Comparison of ENCODE assay signal across 1 cellular context in the genomic region with DNA sequence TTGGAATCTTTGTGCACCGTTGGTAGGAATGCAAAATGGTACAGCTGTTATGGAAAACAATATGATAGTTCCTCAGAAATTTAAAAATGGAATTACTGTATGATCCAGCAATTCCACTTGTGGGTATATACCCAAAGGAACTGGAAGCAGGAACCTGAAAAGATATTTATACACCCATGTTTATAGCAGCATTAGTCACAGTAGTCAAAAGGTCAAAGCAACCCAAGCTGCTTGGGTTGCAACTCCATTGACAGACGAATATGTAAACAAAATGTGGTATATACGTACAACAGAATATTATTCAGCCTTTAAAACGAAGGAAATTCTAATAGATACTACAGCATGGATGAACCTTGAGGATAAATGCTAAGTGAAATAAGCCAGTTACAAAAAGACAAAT.
TF ChIP-seq lines count a peak whose summit lies in the region.

No MANE protein-coding gene starts in this region.

TF ChIP-seq in endothelial cell of umbilical vein, 7 proteins besides CTCF, POLR2A, EP300 and RAD21:
- TF ChIP-seq, protein P1, sequence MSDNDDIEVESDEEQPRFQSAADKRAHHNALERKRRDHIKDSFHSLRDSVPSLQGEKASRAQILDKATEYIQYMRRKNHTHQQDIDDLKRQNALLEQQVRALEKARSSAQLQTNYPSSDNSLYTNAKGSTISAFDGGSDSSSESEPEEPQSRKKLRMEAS (IDR thresholded peaks at IDR 0.05; ENCODE audit: insufficient read depth, insufficient read length): no peak
- no peak for TF ChIP-seq GATA2 (IDR thresholded peaks at IDR 0.05; ENCODE audit: insufficient read depth, insufficient read length, low read depth, low read length)
- no peak for TF ChIP-seq EZH2 (IDR thresholded peaks at IDR 0.05; ENCODE audit: borderline replicate concordance, low read depth, low read length, severe bottlenecking)
- TF ChIP-seq JUN (IDR thresholded peaks at IDR 0.05; ENCODE audit: borderline replicate concordance, insufficient read depth, insufficient read length, low read depth): peak; percentile 9
- no peak for TF ChIP-seq MYC (IDR thresholded peaks at IDR 0.05; ENCODE audit: low read depth, low read length)
- TF ChIP-seq FOS (IDR thresholded peaks at IDR 0.05; ENCODE audit: borderline replicate concordance, insufficient read depth, low read length): peak; percentile 13
- TF ChIP-seq POLR2AphosphoS5 (IDR thresholded peaks at IDR 0.05; ENCODE audit: insufficient read depth, low read depth, low read length): no peak
